ENCODE assay signal across 11 cellular contexts in the genomic region with DNA sequence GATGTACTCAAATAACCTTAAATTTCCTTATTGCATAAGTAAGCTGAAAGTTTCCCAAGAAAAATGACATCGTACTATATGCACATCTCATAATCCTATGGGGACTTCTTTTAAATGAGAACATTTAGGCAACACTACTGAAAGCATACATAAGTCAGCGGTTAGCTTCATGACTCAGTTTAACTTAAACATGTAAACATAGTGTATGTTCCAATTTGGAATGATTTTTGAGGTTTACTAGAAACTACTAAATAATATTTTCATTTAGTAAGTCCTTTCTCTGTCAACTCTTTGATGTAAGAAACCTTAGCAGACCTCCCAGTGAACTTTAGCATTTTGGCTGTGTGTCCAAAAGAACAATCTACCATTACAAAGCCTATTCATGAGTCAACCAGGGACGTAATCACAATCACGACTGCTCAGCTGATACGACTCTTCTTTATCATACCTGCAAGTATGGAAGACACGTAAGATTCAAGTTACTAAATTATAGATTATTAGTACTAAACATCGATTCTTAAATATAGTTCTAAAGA. TPM values are rescaled to one million over a fixed set of nuclear protein-coding genes. Genes with fewer than 3 reads are reported as not detected.
DNase-seq lines count a peak whose midpoint lies in the region; ATAC-seq and TF ChIP-seq lines count a peak whose summit lies in the region.
"Had no signal": no experiment of that assay in that cellular context is flagged by ENCODE, and none has a peak within 500 bp of the region (broad histone marks: within the 10 kb centered on the region; RNA-seq: fewer than 3 reads in every experiment).

No MANE protein-coding gene starts in this region.

- intact Hi-C loops in psoas muscle (cut with DNase I), result loop anchor here (2.0 to 5.0 kb wide), 2 partner anchors 19 to 38 kb away; a partner anchor contains a TSS

- H4K20me1 ChIP-seq in GM23248 (ENCODE audit: insufficient read depth), result no peaks in the 10 kb centered on the region

- in situ Hi-C loops in GM23248 (cut with MboI), result no loop called here

- DNase-seq in GM23248, result peak; percentile 63
- no peak for DNase-seq in WTC11 (ENCODE audit: low spot score)
- DNase-seq in fibroblast of pulmonary artery (ENCODE audit: low read depth), result peak; percentile 90
- DNase-seq in psoas muscle, result no peak
- no peak for DNase-seq in NCI-H1048 (lab: John Stamatoyannopoulos, UW)
- DNase-seq in occipital lobe (lab: John Stamatoyannopoulos, UW), result no peak
- DNase-seq: NCI-H526, WERI-Rb-1 had no signal

- H3K79me2 ChIP-seq in GM23248 (ENCODE audit: insufficient read depth), result peaks cover 98% of the 10 kb centered on the region

- H3K27me3 Mint-ChIP-seq in WTC11 (ENCODE audit: low read depth), result no peaks in the 10 kb centered on the region; the same call in none of the 2 replicates

- POLR2A ChIA-PET in WTC11 (lab: Charles Lee), result interaction anchor here (0.6 to 1.6 kb wide), 2 partner anchors 18 to 21 kb away, joined by 3 to 5 read pairs; no protein-coding TSS in a partner anchor

- H3K4me2 ChIP-seq in GM23248 (ENCODE audit: unreplicated experiment), result peak overlapping the region; percentile 95

- H3K9ac ChIP-seq in GM23248, result peak overlapping the region; percentile 93

- H3K9me2 ChIP-seq in GM23248 (ENCODE audit: insufficient read depth), result no peaks in the 10 kb centered on the region

- no peaks in the 10 kb centered on the region for H3K9me3 Mint-ChIP-seq in WTC11
- H3K9me3 Mint-ChIP-seq: dendritic cell treated with granulocyte-macrophage colony-stimulating factor and Interleukin-4, amounts not matched to agents 40 ng/mL and 50 ng/mL, for 4 days had no signal

- H3K27ac Mint-ChIP-seq in WTC11, result no peak overlapping the region

- no peak for ATAC-seq in WTC11
- peak in 2 of 4 donors; percentile 45 to 58 for ATAC-seq in psoas muscle
- no peak for ATAC-seq in GM19452 (IDR thresholded peaks at IDR 0.05; ENCODE audit: unreplicated experiment)
- ATAC-seq in HG02678 (IDR thresholded peaks at IDR 0.05; ENCODE audit: unreplicated experiment), result no peak

- peaks cover 47% of the 10 kb centered on the region for H3K4me1 Mint-ChIP-seq in WTC11

- H3K4me3 Mint-ChIP-seq in WTC11, result peak overlapping the region; percentile 76

- H3K36me3 ChIP-seq in GM23248 (ENCODE audit: low read depth) (no peaks in the 10 kb centered on the region), psoas muscle (ENCODE audit: insufficient read depth in 1 of 2, low read depth in 1 of 2) (no peaks in the 10 kb centered on the region)
- H3K36me3 ChIP-seq: WERI-Rb-1 had no signal

- H3K4me3 ChIP-seq in GM23248 (no peak overlapping the region), fibroblast of pulmonary artery (replicated peaks; ENCODE audit: low read depth, low read length) (no peak overlapping the region), psoas muscle (peak overlapping the region; percentile 76)

- H3K9me3 ChIP-seq in GM23248 (ENCODE audit: low read depth) (no peaks in the 10 kb centered on the region), psoas muscle (no peaks in the 10 kb centered on the region)

- H3K27me3 ChIP-seq in GM23248 (replicated peaks; ENCODE audit: insufficient read depth) (no peaks in the 10 kb centered on the region), psoas muscle (ENCODE audit: insufficient read depth in 3 of 3, low read length in 2 of 3) (no peaks in the 10 kb centered on the region)

- 86 to 88% methylated on average over 7 of the region's 7 CpGs for WGBS in GM23248 (ENCODE audit: low coverage in 1 of 2, low lambda C conversion rate in 2 of 2, missing lambda C conversion rate in 2 of 2), 2 experiments
- WGBS in psoas muscle, 3 donors, result 63 to 83% (median 65%) methylated on average over 7 of the region's 7 CpGs

- H3K36me3 Mint-ChIP-seq in WTC11, result no peaks in the 10 kb centered on the region

- H3F3A ChIP-seq in GM23248 (ENCODE audit: insufficient read depth), result peaks cover 45% of the 10 kb centered on the region

- H3K4me1 ChIP-seq in GM23248 (ENCODE audit: insufficient read depth) (peaks cover 50% of the 10 kb centered on the region), psoas muscle (peaks cover 43% of the 10 kb centered on the region)

- no peak overlapping the region for H2AFZ ChIP-seq in GM23248

- TF ChIP-seq CTCF in WTC11 (IDR thresholded peaks at IDR 0.05) (no peak), fibroblast of pulmonary artery (IDR thresholded peaks at IDR 0.05; ENCODE audit: low read length, missing control alignments) (no peak), psoas muscle (IDR thresholded peaks at IDR 0.05) (no peak)

- H3K27ac ChIP-seq in GM23248 (peak overlapping the region; percentile 91), psoas muscle (peak overlapping the region; percentile 93)
- H3K27ac ChIP-seq: WERI-Rb-1 had no signal

- CTCF ChIA-PET in WTC11 (lab: Charles Lee), result interaction anchor here (2.3 kb wide), 1 partner anchor 17 kb away, joined by 5 read pairs; no protein-coding TSS in a partner anchor

TF ChIP-seq in WTC11, 78 proteins besides CTCF, POLR2A, EP300 and RAD21 (continues in another document):
- TF ChIP-seq, protein P1, sequence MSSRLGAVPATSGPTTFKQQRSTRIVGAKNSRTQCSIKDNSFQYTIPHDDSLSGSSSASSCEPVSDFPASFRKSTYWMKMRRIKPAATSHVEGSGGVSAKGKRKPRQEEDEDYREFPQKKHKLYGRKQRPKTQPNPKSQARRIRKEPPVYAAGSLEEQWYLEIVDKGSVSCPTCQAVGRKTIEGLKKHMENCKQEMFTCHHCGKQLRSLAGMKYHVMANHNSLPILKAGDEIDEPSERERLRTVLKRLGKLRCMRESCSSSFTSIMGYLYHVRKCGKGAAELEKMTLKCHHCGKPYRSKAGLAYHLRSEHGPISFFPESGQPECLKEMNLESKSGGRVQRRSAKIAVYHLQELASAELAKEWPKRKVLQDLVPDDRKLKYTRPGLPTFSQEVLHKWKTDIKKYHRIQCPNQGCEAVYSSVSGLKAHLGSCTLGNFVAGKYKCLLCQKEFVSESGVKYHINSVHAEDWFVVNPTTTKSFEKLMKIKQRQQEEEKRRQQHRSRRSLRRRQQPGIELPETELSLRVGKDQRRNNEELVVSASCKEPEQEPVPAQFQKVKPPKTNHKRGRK (CRISPR knock-in tag; IDR thresholded peaks at IDR 0.05; ENCODE audit: borderline replicate concordance), result no peak
- no peak for TF ChIP-seq GABPB1 (CRISPR knock-in tag; IDR thresholded peaks at IDR 0.05)
- TF ChIP-seq, protein P2, sequence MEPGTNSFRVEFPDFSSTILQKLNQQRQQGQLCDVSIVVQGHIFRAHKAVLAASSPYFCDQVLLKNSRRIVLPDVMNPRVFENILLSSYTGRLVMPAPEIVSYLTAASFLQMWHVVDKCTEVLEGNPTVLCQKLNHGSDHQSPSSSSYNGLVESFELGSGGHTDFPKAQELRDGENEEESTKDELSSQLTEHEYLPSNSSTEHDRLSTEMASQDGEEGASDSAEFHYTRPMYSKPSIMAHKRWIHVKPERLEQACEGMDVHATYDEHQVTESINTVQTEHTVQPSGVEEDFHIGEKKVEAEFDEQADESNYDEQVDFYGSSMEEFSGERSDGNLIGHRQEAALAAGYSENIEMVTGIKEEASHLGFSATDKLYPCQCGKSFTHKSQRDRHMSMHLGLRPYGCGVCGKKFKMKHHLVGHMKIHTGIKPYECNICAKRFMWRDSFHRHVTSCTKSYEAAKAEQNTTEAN (CRISPR knock-in tag; IDR thresholded peaks at IDR 0.05), result no peak
- no peak for TF ChIP-seq FOXK1 (CRISPR knock-in tag; IDR thresholded peaks at IDR 0.05)
- TF ChIP-seq, protein P3, sequence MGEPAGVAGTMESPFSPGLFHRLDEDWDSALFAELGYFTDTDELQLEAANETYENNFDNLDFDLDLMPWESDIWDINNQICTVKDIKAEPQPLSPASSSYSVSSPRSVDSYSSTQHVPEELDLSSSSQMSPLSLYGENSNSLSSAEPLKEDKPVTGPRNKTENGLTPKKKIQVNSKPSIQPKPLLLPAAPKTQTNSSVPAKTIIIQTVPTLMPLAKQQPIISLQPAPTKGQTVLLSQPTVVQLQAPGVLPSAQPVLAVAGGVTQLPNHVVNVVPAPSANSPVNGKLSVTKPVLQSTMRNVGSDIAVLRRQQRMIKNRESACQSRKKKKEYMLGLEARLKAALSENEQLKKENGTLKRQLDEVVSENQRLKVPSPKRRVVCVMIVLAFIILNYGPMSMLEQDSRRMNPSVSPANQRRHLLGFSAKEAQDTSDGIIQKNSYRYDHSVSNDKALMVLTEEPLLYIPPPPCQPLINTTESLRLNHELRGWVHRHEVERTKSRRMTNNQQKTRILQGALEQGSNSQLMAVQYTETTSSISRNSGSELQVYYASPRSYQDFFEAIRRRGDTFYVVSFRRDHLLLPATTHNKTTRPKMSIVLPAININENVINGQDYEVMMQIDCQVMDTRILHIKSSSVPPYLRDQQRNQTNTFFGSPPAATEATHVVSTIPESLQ (CRISPR knock-in tag; IDR thresholded peaks at IDR 0.05), result no peak
- TF ChIP-seq, protein P4, sequence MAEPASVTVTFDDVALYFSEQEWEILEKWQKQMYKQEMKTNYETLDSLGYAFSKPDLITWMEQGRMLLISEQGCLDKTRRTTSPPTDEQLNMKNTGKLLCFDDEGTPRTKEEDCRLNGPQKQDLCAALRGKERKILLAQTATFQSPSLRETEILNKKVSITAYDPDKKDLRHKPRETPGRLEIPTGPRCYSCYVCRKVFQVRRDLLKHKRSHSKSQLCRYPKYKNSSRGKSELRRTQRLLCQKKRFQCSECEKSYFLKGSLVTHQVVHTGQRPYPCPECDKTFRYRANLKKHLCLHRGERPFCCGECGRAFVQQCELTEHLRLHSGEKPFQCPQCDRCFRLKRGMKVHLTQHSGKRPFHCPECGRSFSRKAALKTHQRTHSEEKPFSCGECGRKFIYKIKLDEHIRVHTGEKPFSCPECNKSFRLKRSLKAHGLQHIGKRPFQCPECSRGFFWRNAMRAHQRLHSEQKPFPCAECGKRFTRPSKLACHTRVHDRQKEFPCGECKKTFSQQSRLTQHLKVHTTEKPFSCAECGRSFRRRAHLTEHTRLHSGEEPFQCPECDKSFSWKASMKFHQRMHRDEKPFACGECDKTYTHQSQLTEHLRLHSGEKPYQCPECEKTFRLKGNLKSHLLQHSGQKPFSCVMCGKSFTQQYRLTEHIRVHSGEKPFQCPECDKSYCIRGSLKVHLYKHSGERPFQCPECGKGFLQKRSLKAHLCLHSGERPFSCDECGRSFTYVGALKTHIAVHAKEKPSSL (CRISPR knock-in tag; conservative IDR thresholded peaks at IDR 0.05), result no peak

RNA-seq across cellular contexts. Expression of a gene that starts 19.3 kb away (rescaled TPM):
- 15.0 and 21.0 TPM in 2 replicates for total RNA-seq in GM23248 (2014; rRNA removed; shearing (Covaris generic))
- polyA plus RNA-seq in GM23248 (2016; fragmentation: Nextera tagmentation; extraction: Ambion mirVana) (6.8 and 8.3 TPM in 2 replicates), psoas muscle (10 to 100 TPM in 1 of 3 donors, 1 to 10 TPM in 2; 6.2 to 15.1 (median 6.3) TPM)
- total RNA-seq in WTC11 (2021) (8.6 to 11.5 TPM (median 9.1 TPM) in 3 replicates), psoas muscle (10 to 100 TPM; 22.6 to 39.7 (median 29.0) TPM), occipital lobe (114 TPM)

Comparison
In these comparisons a context has a peak if more than half of its experiments do, and no peak if none do; other contexts are left out.
1. DNase-seq: peak in GM23248 (single experiment) and fibroblast of pulmonary artery (single experiment); none in WTC11 (single experiment), psoas muscle (0 of 2), NCI-H1048 (single experiment) and occipital lobe (single experiment).